8 cellular contexts compared by ENCODE assay signal in genomic region chr1:150486966-150487762, GRCh38. TPM values are rescaled to one million over a fixed set of nuclear protein-coding genes. Genes with fewer than 3 reads are reported as not detected.
A peak's percentile ranks its signal among the peaks of the same experiment; 100 is the strongest.
DNase-seq lines count a peak whose midpoint lies in the region; ATAC-seq and TF ChIP-seq lines count a peak whose summit lies in the region.

Gene TARS2 (plus strand): TSS chr1:150487419. CDS start chr1:150487451, 32 bp downstream.

- no peaks in the 10 kb centered on the region for H3K9me3 Mint-ChIP-seq in chondrocyte (ENCODE audit: low read depth)

- peaks cover 16% of the 10 kb centered on the region for H3K4me1 Mint-ChIP-seq in chondrocyte (ENCODE audit: low read depth)

- H3K27me3 Mint-ChIP-seq in chondrocyte (ENCODE audit: low read depth), result no peaks in the 10 kb centered on the region

- no peaks in the 10 kb centered on the region for H3K36me3 ChIP-seq in kidney epithelial cell (ENCODE audit: control insufficient read depth, insufficient read depth, low read length)

- peak within 1 kb of the TSS; percentile 97 for H3K27ac Mint-ChIP-seq in chondrocyte (ENCODE audit: unreplicated experiment)

- DNase-seq in AG20443 (ENCODE audit: low spot score) (peak; percentile 97), NCI-H460 (ENCODE audit: extremely low read depth, low read depth) (peak; percentile 100), chondrocyte (ENCODE audit: low spot score) (no peak), kidney epithelial cell (ENCODE audit: low read depth) (peak; percentile 91)
- DNase-seq in activated CD4-positive, CD25-positive, alpha-beta regulatory T cell treated with anti-CD3 and anti-CD28 coated beads, Interleukin-2, amount 50 U/mL, for 72 hours, result peak; percentile 90
- peak; percentile 90 to 96 for DNase-seq in stimulated activated CD4-positive, alpha-beta T cell treated with anti-CD3 and anti-CD28 coated beads, Interleukin-15, amount 100 ng/mL, for 48 hours (ENCODE audit: low read depth in 2 of 2)

- H3K4me3 Mint-ChIP-seq in chondrocyte (ENCODE audit: unreplicated experiment), result peak within 1 kb of the TSS; percentile 83

- H3K27me3 ChIP-seq in kidney epithelial cell (ENCODE audit: control insufficient read depth, insufficient read depth, low read length), result no peaks in the 10 kb centered on the region

- TF ChIP-seq CTCF in chondrocyte (IDR thresholded peaks at IDR 0.05), result peak; percentile 51
- no peak for TF ChIP-seq CTCF in kidney epithelial cell (IDR thresholded peaks at IDR 0.05; ENCODE audit: insufficient read depth, low read length, poor library complexity, severe bottlenecking)

- peak; percentile 100 for ATAC-seq in GM19043 (IDR thresholded peaks at IDR 0.05; ENCODE audit: low read depth, unreplicated experiment)
- peak; percentile 99 for ATAC-seq in HG03378 (IDR thresholded peaks at IDR 0.05; ENCODE audit: unreplicated experiment)

- peaks cover 7% of the 10 kb centered on the region for H3K36me3 Mint-ChIP-seq in chondrocyte (ENCODE audit: low read depth)

- peak within 1 kb of the TSS; percentile 57 for H3K4me3 ChIP-seq in kidney epithelial cell (ENCODE audit: low read depth, low read length)

RNA-seq across cellular contexts. Expression of gene TARS2, which starts in this region (rescaled TPM):
- 40.4 and 42.1 TPM in 2 replicates for total RNA-seq in NCI-H460 (2014; rRNA removed; shearing (Covaris generic))
- 27.9 and 38.6 TPM in 2 replicates for polyA plus RNA-seq in NCI-H460 (2014; cell fraction: nucleus; rRNA removed)
- total RNA-seq in chondrocyte (13.6 to 20.0 TPM (median 15.6 TPM) in 3 replicates), kidney epithelial cell (17.6 and 24.6 TPM in 2 replicates)
